1 cellular context compared by ENCODE assay signal in the genomic region with DNA sequence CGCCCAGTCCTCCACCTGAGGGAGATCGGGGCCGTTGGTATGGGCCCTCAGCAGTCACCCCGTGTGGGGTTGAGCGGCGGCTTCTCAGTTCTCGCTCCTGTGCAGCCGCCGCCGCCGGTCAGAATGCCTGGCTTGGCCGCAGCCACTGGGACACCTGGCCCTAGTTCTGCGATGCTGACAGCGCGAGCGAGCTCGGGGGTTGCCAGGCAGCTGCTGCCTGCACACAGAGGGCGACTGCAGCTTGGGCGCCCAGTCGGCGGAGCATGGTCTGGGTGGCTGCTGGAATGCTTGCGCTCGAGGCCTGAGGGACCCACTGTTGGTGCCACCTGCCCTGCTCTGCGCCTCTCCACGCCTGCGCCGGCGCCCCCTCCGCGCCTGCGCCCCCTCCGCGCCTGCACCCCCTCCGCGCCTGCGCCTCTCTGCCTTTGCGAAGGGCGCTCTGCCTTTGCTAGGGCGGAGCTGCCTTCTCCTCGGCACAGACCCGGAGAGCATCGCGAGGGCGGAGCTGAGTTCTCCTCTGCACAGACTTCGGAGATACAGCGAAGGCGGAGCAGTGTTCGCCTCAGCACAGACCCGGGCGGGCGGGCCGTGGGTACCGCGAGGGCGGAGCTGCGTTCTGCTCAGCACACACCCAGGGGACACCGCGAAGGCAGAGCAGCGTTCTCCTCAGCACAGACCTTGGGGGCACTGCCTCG.
TF ChIP-seq lines count a peak whose summit lies in the region.
"Not testable (repeated sequence)": the region's sequence is repeated elsewhere in the genome, so short reads cannot be mapped to it uniquely, and the experiment has no call there.

No MANE protein-coding gene starts in this region.

TF ChIP-seq in HepG2, 621 proteins besides CTCF, POLR2A, EP300 and RAD21 (continued from another document and continues in another):
- TF ChIP-seq TFDP1 (CRISPR knock-in tag; IDR thresholded peaks at IDR 0.05; ENCODE audit: borderline replicate concordance), result peak; percentile 63; the same call in 1 of the 2 replicates
- peak; percentile 64; the same call in 1 of the 2 replicates for TF ChIP-seq KDM5B (CRISPR knock-in tag; IDR thresholded peaks at IDR 0.05; ENCODE audit: borderline replicate concordance)
- peak; percentile 57; the same call in 1 of the 2 replicates for TF ChIP-seq ERF (CRISPR knock-in tag; IDR thresholded peaks at IDR 0.05)
- 0 out of 2 replicates have a peak, but pooled peaks have one; percentile 59 for TF ChIP-seq MXD1 (CRISPR knock-in tag; IDR thresholded peaks at IDR 0.05)
- TF ChIP-seq MYPOP (CRISPR knock-in tag; IDR thresholded peaks at IDR 0.05), result peak; percentile 92
- TF ChIP-seq ZNF143 (CRISPR knock-in tag; IDR thresholded peaks at IDR 0.05), result 0 out of 2 replicates have a peak, but pooled peaks have one; percentile 19
- 0 out of 2 replicates have a peak, but pooled peaks have one; percentile 67 for TF ChIP-seq ZBTB8A (CRISPR knock-in tag; IDR thresholded peaks at IDR 0.05; ENCODE audit: borderline replicate concordance, low read depth)
- TF ChIP-seq BORCS8-MEF2B (CRISPR knock-in tag; IDR thresholded peaks at IDR 0.05), result 0 out of 2 replicates have a peak, but pooled peaks have one; percentile 21
- TF ChIP-seq ARNT2 (CRISPR knock-in tag; IDR thresholded peaks at IDR 0.05; ENCODE audit: low read depth), result 0 out of 2 replicates have a peak, but pooled peaks have one; percentile 27
- peak; percentile 55; the same call in 1 of the 2 replicates for TF ChIP-seq UBTF (CRISPR knock-in tag; IDR thresholded peaks at IDR 0.05)
- peak; percentile 28; the same call in 1 of the 2 replicates for TF ChIP-seq HDAC2 (CRISPR knock-in tag; IDR thresholded peaks at IDR 0.05)
- TF ChIP-seq, protein P1, sequence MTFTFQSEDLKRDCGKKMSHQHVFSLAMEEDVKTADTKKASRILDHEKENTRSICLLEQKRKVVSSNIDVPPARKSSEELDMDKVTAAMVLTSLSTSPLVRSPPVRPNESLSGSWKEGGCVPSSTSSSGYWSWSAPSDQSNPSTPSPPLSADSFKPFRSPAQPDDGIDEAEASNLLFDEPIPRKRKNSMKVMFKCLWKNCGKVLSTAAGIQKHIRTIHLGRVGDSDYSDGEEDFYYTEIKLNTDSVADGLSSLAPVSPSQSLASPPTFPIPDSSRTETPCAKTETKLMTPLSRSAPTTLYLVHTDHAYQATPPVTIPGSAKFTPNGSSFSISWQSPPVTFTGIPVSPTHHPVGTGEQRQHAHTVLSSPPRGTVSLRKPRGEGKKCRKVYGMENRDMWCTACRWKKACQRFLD (CRISPR knock-in tag; IDR thresholded peaks at IDR 0.05; ENCODE audit: borderline replicate concordance), result 0 out of 2 replicates have a peak, but pooled peaks have one; percentile 38
- 0 out of 2 replicates have a peak, but pooled peaks have one; percentile 21 for TF ChIP-seq KAT8 (CRISPR knock-in tag; IDR thresholded peaks at IDR 0.05)
- peak; percentile 50 for TF ChIP-seq ZNF777 (CRISPR knock-in tag; IDR thresholded peaks at IDR 0.05)
- 0 out of 2 replicates have a peak, but pooled peaks have one; percentile 13 for TF ChIP-seq IRF2 (CRISPR knock-in tag; IDR thresholded peaks at IDR 0.05)
- not testable (repeated sequence) for TF ChIP-seq CBX2 (IDR thresholded peaks at IDR 0.05; ENCODE audit: low read depth, low read length); HNF1A (IDR thresholded peaks at IDR 0.05; ENCODE audit: low read depth); SOX6 (IDR thresholded peaks at IDR 0.05)
- TF ChIP-seq CBX2 (CRISPR knock-in tag; IDR thresholded peaks at IDR 0.05; ENCODE audit: low read depth), result peak; percentile 74; the same call in 1 of the 2 replicates
- TF ChIP-seq ZNF263 (CRISPR knock-in tag; IDR thresholded peaks at IDR 0.05), result 0 out of 2 replicates have a peak, but pooled peaks have one; percentile 17
- peak; percentile 42; the same call in 1 of the 2 replicates for TF ChIP-seq NR0B2 (CRISPR knock-in tag; IDR thresholded peaks at IDR 0.05)
- TF ChIP-seq MED8 (CRISPR knock-in tag; IDR thresholded peaks at IDR 0.05; ENCODE audit: insufficient replicate concordance), result peak; percentile 42
- TF ChIP-seq ZFY (CRISPR knock-in tag; IDR thresholded peaks at IDR 0.05), result peak; percentile 64
- TF ChIP-seq, protein P2, sequence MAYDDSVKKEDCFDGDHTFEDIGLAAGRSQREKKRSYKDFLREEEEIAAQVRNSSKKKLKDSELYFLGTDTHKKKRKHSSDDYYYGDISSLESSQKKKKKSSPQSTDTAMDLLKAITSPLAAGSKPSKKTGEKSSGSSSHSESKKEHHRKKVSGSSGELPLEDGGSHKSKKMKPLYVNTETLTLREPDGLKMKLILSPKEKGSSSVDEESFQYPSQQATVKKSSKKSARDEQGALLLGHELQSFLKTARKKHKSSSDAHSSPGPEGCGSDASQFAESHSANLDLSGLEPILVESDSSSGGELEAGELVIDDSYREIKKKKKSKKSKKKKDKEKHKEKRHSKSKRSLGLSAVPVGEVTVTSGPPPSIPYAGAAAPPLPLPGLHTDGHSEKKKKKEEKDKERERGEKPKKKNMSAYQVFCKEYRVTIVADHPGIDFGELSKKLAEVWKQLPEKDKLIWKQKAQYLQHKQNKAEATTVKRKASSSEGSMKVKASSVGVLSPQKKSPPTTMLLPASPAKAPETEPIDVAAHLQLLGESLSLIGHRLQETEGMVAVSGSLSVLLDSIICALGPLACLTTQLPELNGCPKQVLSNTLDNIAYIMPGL (CRISPR knock-in tag; IDR thresholded peaks at IDR 0.05; ENCODE audit: borderline replicate concordance in 1 of 2, low read depth in 1 of 2), result 0 out of 4 replicates have a peak, but pooled peaks of 1 of the 2 experiments have one; percentile 3
- TF ChIP-seq POLR2G (IDR thresholded peaks at IDR 0.05; ENCODE audit: low read depth, low read length), result peak; percentile 47; the same call in 1 of the 2 replicates
- 0 out of 2 replicates have a peak, but pooled peaks have one; percentile 34 for TF ChIP-seq KMT2B (CRISPR knock-in tag; IDR thresholded peaks at IDR 0.05)
- 0 out of 2 replicates have a peak, but pooled peaks have one; percentile 30 for TF ChIP-seq FOXO1 (CRISPR knock-in tag; IDR thresholded peaks at IDR 0.05)
- TF ChIP-seq ZFP90 (CRISPR knock-in tag; IDR thresholded peaks at IDR 0.05; ENCODE audit: borderline replicate concordance), result peak; percentile 17; the same call in 1 of the 2 replicates
- 0 out of 2 replicates have a peak, but pooled peaks have one; percentile 24 for TF ChIP-seq HNF1A (CRISPR knock-in tag; IDR thresholded peaks at IDR 0.05; ENCODE audit: borderline replicate concordance)
- 0 out of 2 replicates have a peak, but pooled peaks have one; percentile 51 for TF ChIP-seq PREB (CRISPR knock-in tag; IDR thresholded peaks at IDR 0.05)
- TF ChIP-seq ZNF788 (CRISPR knock-in tag; IDR thresholded peaks at IDR 0.05; ENCODE audit: borderline replicate concordance), result peak; percentile 31; the same call in 1 of the 2 replicates
- TF ChIP-seq, protein P3, sequence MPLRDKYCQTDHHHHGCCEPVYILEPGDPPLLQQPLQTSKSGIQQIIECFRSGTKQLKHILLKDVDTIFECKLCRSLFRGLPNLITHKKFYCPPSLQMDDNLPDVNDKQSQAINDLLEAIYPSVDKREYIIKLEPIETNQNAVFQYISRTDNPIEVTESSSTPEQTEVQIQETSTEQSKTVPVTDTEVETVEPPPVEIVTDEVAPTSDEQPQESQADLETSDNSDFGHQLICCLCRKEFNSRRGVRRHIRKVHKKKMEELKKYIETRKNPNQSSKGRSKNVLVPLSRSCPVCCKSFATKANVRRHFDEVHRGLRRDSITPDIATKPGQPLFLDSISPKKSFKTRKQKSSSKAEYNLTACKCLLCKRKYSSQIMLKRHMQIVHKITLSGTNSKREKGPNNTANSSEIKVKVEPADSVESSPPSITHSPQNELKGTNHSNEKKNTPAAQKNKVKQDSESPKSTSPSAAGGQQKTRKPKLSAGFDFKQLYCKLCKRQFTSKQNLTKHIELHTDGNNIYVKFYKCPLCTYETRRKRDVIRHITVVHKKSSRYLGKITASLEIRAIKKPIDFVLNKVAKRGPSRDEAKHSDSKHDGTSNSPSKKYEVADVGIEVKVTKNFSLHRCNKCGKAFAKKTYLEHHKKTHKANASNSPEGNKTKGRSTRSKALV (CRISPR knock-in tag; IDR thresholded peaks at IDR 0.05), result peak; percentile 88
- peak; percentile 34 for TF ChIP-seq SAP130 (CRISPR knock-in tag; IDR thresholded peaks at IDR 0.05; ENCODE audit: low read depth)
- peak; percentile 53; the same call in 1 of the 2 replicates for TF ChIP-seq GABPB1 (CRISPR knock-in tag; IDR thresholded peaks at IDR 0.05)
- TF ChIP-seq SOX6 (CRISPR knock-in tag; IDR thresholded peaks at IDR 0.05), result 0 out of 2 replicates have a peak, but pooled peaks have one; percentile 22
- 0 out of 2 replicates have a peak, but pooled peaks have one; percentile 21 for TF ChIP-seq ZNF740 (CRISPR knock-in tag; IDR thresholded peaks at IDR 0.05)
- 0 out of 2 replicates have a peak, but pooled peaks have one; percentile 27 for TF ChIP-seq HOXA3 (CRISPR knock-in tag; IDR thresholded peaks at IDR 0.05)
- peak; percentile 60 for TF ChIP-seq PHF8 (CRISPR knock-in tag; IDR thresholded peaks at IDR 0.05)
